In genomic region chr10:126463306-126463705, GRCh38 we compare ENCODE assay signal across 18 cellular contexts.
DNase-seq lines count a peak whose midpoint lies in the region; ATAC-seq and TF ChIP-seq lines count a peak whose summit lies in the region.
"Had no signal": no experiment of that assay in that cellular context is flagged by ENCODE, and none has a peak within 500 bp of the region (broad histone marks: within the 10 kb centered on the region; RNA-seq: fewer than 3 reads in every experiment).

No MANE protein-coding gene starts in this region.

- peak overlapping the region; percentile 18; the same call in 1 of the 2 replicates for H3K27ac ChIP-seq in Panc1 (ENCODE audit: low read length)
- H3K27ac ChIP-seq: HL-60 had no signal

- POLR2A ChIA-PET in Panc1 (lab: Charles Lee) = no interaction called here

- peaks cover 28% of the 10 kb centered on the region for H3K4me1 ChIP-seq in Panc1 (ENCODE audit: control insufficient read depth, insufficient read depth, low read length)

- CTCF ChIA-PET in Panc1 (lab: Charles Lee) = no interaction called here

- no peak overlapping the region for H3K4me3 Mint-ChIP-seq in osteocyte (ENCODE audit: unreplicated experiment)
- H3K4me3 Mint-ChIP-seq in stimulated activated memory B cell treated with anti-CD40 and anti-IgM and Interleukin-4, amounts not matched to agents 10 μg/mL and 1 μg/mL and 100 μg/mL, for 72 hours = no peak overlapping the region
- H3K4me3 Mint-ChIP-seq: B cell; CD14-positive monocyte; CD8-positive, alpha-beta T cell; H9 had no signal

- peaks cover 23% of the 10 kb centered on the region for H3K4me1 Mint-ChIP-seq in osteocyte (ENCODE audit: unreplicated experiment)
- no peaks in the 10 kb centered on the region for H3K4me1 Mint-ChIP-seq in stimulated activated memory B cell treated with anti-CD40 and anti-IgM and Interleukin-4, amounts not matched to agents 10 μg/mL and 1 μg/mL and 100 μg/mL, for 72 hours
- H3K4me1 Mint-ChIP-seq: B cell, CD14-positive monocyte had no signal

- H3K9me3 ChIP-seq in Panc1 (ENCODE audit: control insufficient read depth, insufficient read depth, low read depth, low read length) = no peaks in the 10 kb centered on the region

- DNase-seq in Kasumi-1 (lab: John Stamatoyannopoulos, UW) = peak; percentile 69 to 70
- DNase-seq in Panc1 (ENCODE audit: low read depth, low spot score) = no peak
- DNase-seq in foreskin fibroblast = peak; percentile 14 to 46
- peak; percentile 70 for DNase-seq in osteocyte (ENCODE audit: extremely low spot score, unreplicated experiment)
- DNase-seq in activated CD4-positive, alpha-beta T cell treated with anti-CD3 and anti-CD28 coated beads, Interleukin-2, amount 50 U/mL, for 48 hours = no peak
- DNase-seq: CD8-positive, alpha-beta T cell; COR-L47; DMS153; DMS79 treated with DMSO at 0.1 percent for 48 hours; EL; GOT3; H9 had no signal

- no peaks in the 10 kb centered on the region for H3K27me3 Mint-ChIP-seq in osteocyte (ENCODE audit: unreplicated experiment)
- H3K27me3 Mint-ChIP-seq in stimulated activated memory B cell treated with anti-CD40 and anti-IgM and Interleukin-4, amounts not matched to agents 10 μg/mL and 1 μg/mL and 100 μg/mL, for 72 hours = peaks cover 8% of the 10 kb centered on the region

- no peak for TF ChIP-seq CTCF in Panc1 (IDR thresholded peaks at IDR 0.05)
- no peak for TF ChIP-seq CTCF in foreskin fibroblast (IDR thresholded peaks at IDR 0.05; ENCODE audit: low read depth, low read length)
- TF ChIP-seq CTCF in osteocyte (IDR thresholded peaks at IDR 0.05) = no peak

- in situ Hi-C loops in Panc1 (cut with HindIII; ENCODE audit: low pct_unique_long_range_greater_than_20kb, low sequenced_read_pairs) = no loop called here

- H3K9me3 Mint-ChIP-seq in osteocyte (ENCODE audit: unreplicated experiment) = peaks cover 4% of the 10 kb centered on the region
- H3K9me3 Mint-ChIP-seq in stimulated activated memory B cell treated with anti-CD40 and anti-IgM and Interleukin-4, amounts not matched to agents 10 μg/mL and 1 μg/mL and 100 μg/mL, for 72 hours = no peaks in the 10 kb centered on the region
- H3K9me3 Mint-ChIP-seq: CD8-positive, alpha-beta T cell had no signal

- no peak overlapping the region for H3K27ac Mint-ChIP-seq in osteocyte (ENCODE audit: unreplicated experiment)
- H3K27ac Mint-ChIP-seq in stimulated activated memory B cell treated with anti-CD40 and anti-IgM and Interleukin-4, amounts not matched to agents 10 μg/mL and 1 μg/mL and 100 μg/mL, for 72 hours = no peak overlapping the region
- H3K27ac Mint-ChIP-seq: B cell; CD14-positive monocyte; CD8-positive, alpha-beta T cell had no signal

- no TSS peak for BruUV-seq in Panc1 (replicated peaks; lab: Mats Ljungman, UMichigan)

- H3K36me3 Mint-ChIP-seq in osteocyte (ENCODE audit: unreplicated experiment) = no peaks in the 10 kb centered on the region
- no peaks in the 10 kb centered on the region for H3K36me3 Mint-ChIP-seq in stimulated activated memory B cell treated with anti-CD40 and anti-IgM and Interleukin-4, amounts not matched to agents 10 μg/mL and 1 μg/mL and 100 μg/mL, for 72 hours
- H3K36me3 Mint-ChIP-seq: CD14-positive monocyte; CD8-positive, alpha-beta T cell had no signal

- H3K36me3 ChIP-seq in Panc1 (ENCODE audit: control insufficient read depth, insufficient read depth, low read length) = no peaks in the 10 kb centered on the region

- H3K4me3 ChIP-seq in Panc1 (ENCODE audit: low read depth in 2 of 2, low read length in 2 of 2) (no peak overlapping the region), foreskin fibroblast (ENCODE audit: low read depth in 1 of 2, low read length in 2 of 2) (no peak overlapping the region)

- ATAC-seq in Panc1 (no peak), HG03520 (IDR thresholded peaks at IDR 0.05; ENCODE audit: unreplicated experiment) (no peak), HG02981 (IDR thresholded peaks at IDR 0.05; ENCODE audit: unreplicated experiment) (no peak)
- ATAC-seq in stimulated activated memory B cell treated with anti-CD40 and anti-IgM and Interleukin-4, amounts not matched to agents 10 μg/mL and 1 μg/mL and 100 μg/mL, for 72 hours = no peak
- ATAC-seq: CD8-positive, alpha-beta T cell had no signal

- H3K27me3 ChIP-seq in Panc1 (ENCODE audit: control insufficient read depth, insufficient read depth, low read length) = no peaks in the 10 kb centered on the region

- intact Hi-C loops in Panc1 (cut with micrococcal nuclease; ENCODE audit: unreplicated experiment) = no loop called here

Comparison
In these comparisons a context has a peak if more than half of its experiments do, and no peak if none do; other contexts are left out.
1. DNase-seq: peak in Kasumi-1 (2 of 2), foreskin fibroblast (2 of 2) and osteocyte (single experiment); none in Panc1 (single experiment) and activated CD4-positive, alpha-beta T cell treated with anti-CD3 and anti-CD28 coated beads, Interleukin-2, amount 50 U/mL, for 48 hours (0 of 2).